In the genomic region with DNA sequence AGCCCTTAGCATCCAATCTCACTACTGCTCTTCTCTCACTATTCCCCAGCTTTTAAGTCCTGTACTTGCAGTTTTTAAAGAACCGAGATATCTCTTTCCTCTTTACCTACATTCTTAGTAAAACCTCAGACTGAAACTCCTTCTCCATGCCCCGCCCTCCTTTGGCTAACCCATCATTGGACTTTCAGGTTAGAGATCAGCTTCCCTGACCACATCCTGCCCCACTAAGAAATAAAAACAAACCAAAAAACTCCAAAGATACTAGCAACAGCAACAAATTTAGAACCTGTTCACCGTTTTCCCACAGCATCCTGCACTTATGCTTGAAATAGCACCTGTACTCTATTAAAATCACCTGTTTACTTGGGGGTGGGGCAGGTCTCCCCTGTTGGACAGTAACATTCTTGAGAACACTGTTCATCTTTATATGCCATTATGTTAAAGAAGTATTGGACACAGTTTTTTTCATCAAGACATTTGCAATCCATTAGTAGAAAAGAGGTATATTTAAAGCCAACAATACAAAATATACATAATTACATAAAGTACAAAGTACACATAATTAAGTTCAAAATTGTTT, we compare ENCODE assay signal across 9 cellular contexts. TPM values are rescaled to one million over a fixed set of nuclear protein-coding genes. Genes with fewer than 3 reads are reported as not detected.
DNase-seq lines count a peak whose midpoint lies in the region; ATAC-seq and TF ChIP-seq lines count a peak whose summit lies in the region.
"Had no signal": no experiment of that assay in that cellular context is flagged by ENCODE, and none has a peak within 500 bp of the region (broad histone marks: within the 10 kb centered on the region; RNA-seq: fewer than 3 reads in every experiment).

No MANE protein-coding gene starts in this region.

- no peaks in the 10 kb centered on the region for H3K9me3 Mint-ChIP-seq in activated CD8-positive, alpha-beta memory T cell treated with anti-CD3 and anti-CD28 coated beads, Interleukin-2, amount 10 ng/mL, durations not matched to agents 7 days and 5 days (ENCODE audit: low read depth)

- POLR2A ChIA-PET in HEK293T (lab: Yijun Ruan, JAX) = interaction anchor here (1.0 kb wide), 1 partner anchor 16 kb away, joined by 3 read pairs; a partner anchor contains a TSS

- peak; percentile 93 for DNase-seq in activated CD8-positive, alpha-beta memory T cell treated with anti-CD3 and anti-CD28 coated beads, Interleukin-2, amount 10 ng/mL, durations not matched to agents 7 days and 5 days
- DNase-seq in stimulated activated CD8-positive, alpha-beta memory T cell treated with anti-CD3 and anti-CD28 coated beads, Interleukin-12 subunit alpha, Interleukin-12 subunit beta, amount 100 ng/mL, for 24 hours (ENCODE audit: extremely low read depth) = peak; percentile 3
- no peak for DNase-seq in HEK293T (ENCODE audit: extremely low spot score)
- no peak for DNase-seq in COLO668 (lab: John Stamatoyannopoulos, UW; ENCODE audit: unreplicated experiment)
- DNase-seq in DMS79 treated with DMSO at 0.1 percent for 48 hours (lab: John Stamatoyannopoulos, UW) = no peak
- no peak for DNase-seq in NCI-H510A (lab: John Stamatoyannopoulos, UW)
- DNase-seq: mesendoderm had no signal

- H3K4me3 Mint-ChIP-seq in activated CD8-positive, alpha-beta memory T cell treated with anti-CD3 and anti-CD28 coated beads, Interleukin-2, amount 10 ng/mL, durations not matched to agents 7 days and 5 days = peak overlapping the region; percentile 54

- H3K27ac Mint-ChIP-seq in activated CD8-positive, alpha-beta memory T cell treated with anti-CD3 and anti-CD28 coated beads, Interleukin-2, amount 10 ng/mL, durations not matched to agents 7 days and 5 days = peak overlapping the region; percentile 79

- CTCF ChIA-PET in activated CD8-positive, alpha-beta memory T cell treated with anti-CD3 and anti-CD28 coated beads, Interleukin-2, amount 10 ng/mL, durations not matched to agents 7 days and 5 days (lab: Charles Lee) = interaction anchor here (1.2 to 2.2 kb wide), 3 partner anchors 16 to 66 kb away, joined by 3 to 6 read pairs (median 3); a partner anchor contains a TSS
- CTCF ChIA-PET in HEK293T (lab: Yijun Ruan, JAX) = no interaction called here

- ATAC-seq in GM19438 (IDR thresholded peaks at IDR 0.05; ENCODE audit: low read depth, unreplicated experiment) (peak; percentile 95), HG03342 (IDR thresholded peaks at IDR 0.05; ENCODE audit: unreplicated experiment) (peak; percentile 91)
- ATAC-seq in activated CD8-positive, alpha-beta memory T cell treated with anti-CD3 and anti-CD28 coated beads, Interleukin-2, amount 10 ng/mL, durations not matched to agents 7 days and 5 days = peak; percentile 90

- peaks cover 3% of the 10 kb centered on the region for H3K27me3 Mint-ChIP-seq in activated CD8-positive, alpha-beta memory T cell treated with anti-CD3 and anti-CD28 coated beads, Interleukin-2, amount 10 ng/mL, durations not matched to agents 7 days and 5 days

- H3K4me1 Mint-ChIP-seq in activated CD8-positive, alpha-beta memory T cell treated with anti-CD3 and anti-CD28 coated beads, Interleukin-2, amount 10 ng/mL, durations not matched to agents 7 days and 5 days = peaks cover 28% of the 10 kb centered on the region

- peaks cover 5% of the 10 kb centered on the region for H3K36me3 Mint-ChIP-seq in activated CD8-positive, alpha-beta memory T cell treated with anti-CD3 and anti-CD28 coated beads, Interleukin-2, amount 10 ng/mL, durations not matched to agents 7 days and 5 days

TF ChIP-seq in HEK293T, 16 proteins besides CTCF, POLR2A, EP300 and RAD21:
- TF ChIP-seq HDGF (IDR thresholded peaks at IDR 0.05; ENCODE audit: borderline replicate concordance) = no peak
- TF ChIP-seq, protein P1, sequence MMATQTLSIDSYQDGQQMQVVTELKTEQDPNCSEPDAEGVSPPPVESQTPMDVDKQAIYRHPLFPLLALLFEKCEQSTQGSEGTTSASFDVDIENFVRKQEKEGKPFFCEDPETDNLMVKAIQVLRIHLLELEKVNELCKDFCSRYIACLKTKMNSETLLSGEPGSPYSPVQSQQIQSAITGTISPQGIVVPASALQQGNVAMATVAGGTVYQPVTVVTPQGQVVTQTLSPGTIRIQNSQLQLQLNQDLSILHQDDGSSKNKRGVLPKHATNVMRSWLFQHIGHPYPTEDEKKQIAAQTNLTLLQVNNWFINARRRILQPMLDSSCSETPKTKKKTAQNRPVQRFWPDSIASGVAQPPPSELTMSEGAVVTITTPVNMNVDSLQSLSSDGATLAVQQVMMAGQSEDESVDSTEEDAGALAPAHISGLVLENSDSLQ (IDR thresholded peaks at IDR 0.05) = no peak
- no peak for TF ChIP-seq L3MBTL2 (conservative IDR thresholded peaks at IDR 0.05)
TF ChIP-seq in HEK293T: peak in this region for 0.

RNA-seq across cellular contexts. Expression of a gene that starts 16.3 kb away (rescaled TPM):
- total RNA-seq in activated CD8-positive, alpha-beta memory T cell treated with anti-CD3 and anti-CD28 coated beads, Interleukin-2, amount 10 ng/mL, durations not matched to agents 7 days and 5 days = 10 to 100 TPM; 33.2 to 33.7 TPM

Comparison
In these comparisons a context has a peak if more than half of its experiments do, and no peak if none do; other contexts are left out.
1. DNase-seq: peak in activated CD8-positive, alpha-beta memory T cell treated with anti-CD3 and anti-CD28 coated beads, Interleukin-2, amount 10 ng/mL, durations not matched to agents 7 days and 5 days (single experiment) and stimulated activated CD8-positive, alpha-beta memory T cell treated with anti-CD3 and anti-CD28 coated beads, Interleukin-12 subunit alpha, Interleukin-12 subunit beta, amount 100 ng/mL, for 24 hours (single experiment); none in HEK293T (single experiment), COLO668 (single experiment), DMS79 treated with DMSO at 0.1 percent for 48 hours (single experiment) and NCI-H510A (single experiment).
2. Peak in every context shown above with its lines, with median percentiles within 50 percentile points of each other: ATAC-seq.